ENCODE assay signal across 8 cellular contexts in genomic region chr11:10302294-10302743, GRCh38. TPM values are rescaled to one million over a fixed set of nuclear protein-coding genes. Genes with fewer than 3 reads are reported as not detected.
A peak's percentile ranks its signal among the peaks of the same experiment; 100 is the strongest.
DNase-seq lines count a peak whose midpoint lies in the region; ATAC-seq, FAIRE-seq and TF ChIP-seq lines count a peak whose summit lies in the region.

No MANE protein-coding gene starts in this region.

- peak; percentile 5 for ATAC-seq in left colon

- in situ Hi-C loops in astrocyte of the cerebellum (cut with HindIII; ENCODE audit: low sequenced_read_pairs) = loop anchor here (5.0 kb wide), 2 partner anchors 550 to 685 kb away; no protein-coding TSS in a partner anchor

- H3K27ac ChIP-seq in tibial nerve = peak overlapping the region; percentile 68 to 89 (median 81)

- H3K36me3 Mint-ChIP-seq in activated naive CD4-positive, alpha-beta T cell treated with anti-CD3 and anti-CD28 coated beads, Interleukin-2, amount 50 U/mL, for 24 hours = no peaks in the 10 kb centered on the region

- no peak overlapping the region for H3K27ac Mint-ChIP-seq in activated naive CD4-positive, alpha-beta T cell treated with anti-CD3 and anti-CD28 coated beads, Interleukin-2, amount 50 U/mL, for 24 hours

- DNase-seq in activated naive CD4-positive, alpha-beta T cell treated with anti-CD3 and anti-CD28 coated beads, Interleukin-2, amount 50 U/mL, for 16 hours = no peak
- DNase-seq in astrocyte of the cerebellum (ENCODE audit: low read depth) = no peak
- no peak for DNase-seq in left colon
- no peak for DNase-seq in tibial nerve (ENCODE audit: low spot score in 2 of 2)
- DNase-seq in GF-D8 (lab: John Stamatoyannopoulos, UW) = no peak
- no peak for DNase-seq in NCI-H1417 treated with DMSO at 0.1 percent for 48 hours (lab: John Stamatoyannopoulos, UW)
- DNase-seq in RCC 7860 (ENCODE audit: low spot score) = no peak

- H3K4me1 ChIP-seq in tibial nerve = peaks cover 0 to 38% (median 17%) of the 10 kb centered on the region in 4 donors

- TF ChIP-seq CTCF in astrocyte of the cerebellum (IDR thresholded peaks at IDR 0.05; ENCODE audit: low read depth, low read length, missing control alignments) = no peak
- TF ChIP-seq CTCF in tibial nerve (IDR thresholded peaks at IDR 0.05) = no peak

- TF ChIP-seq POLR2A in tibial nerve (IDR thresholded peaks at IDR 0.05) = no peak

- H3K4me3 ChIP-seq in astrocyte of the cerebellum (ENCODE audit: low read depth, low read length) (peak overlapping the region; percentile 84), tibial nerve (peak overlapping the region; percentile 69 to 84 (median 74))

- H3K9me3 Mint-ChIP-seq in activated naive CD4-positive, alpha-beta T cell treated with anti-CD3 and anti-CD28 coated beads, Interleukin-2, amount 50 U/mL, for 24 hours = no peaks in the 10 kb centered on the region

- peaks cover 51% of the 10 kb centered on the region for H3K4me1 Mint-ChIP-seq in activated naive CD4-positive, alpha-beta T cell treated with anti-CD3 and anti-CD28 coated beads, Interleukin-2, amount 50 U/mL, for 24 hours

- TF ChIP-seq EP300 in tibial nerve (IDR thresholded peaks at IDR 0.05) = no peak

- peak overlapping the region; percentile 98 for H3K4me3 Mint-ChIP-seq in activated naive CD4-positive, alpha-beta T cell treated with anti-CD3 and anti-CD28 coated beads, Interleukin-2, amount 50 U/mL, for 24 hours

- WGBS in tibial nerve, 2 donors = 51 to 52% methylated on average over 12 to 13 of the region's 13 CpGs

- no peaks in the 10 kb centered on the region for H3K36me3 ChIP-seq in tibial nerve

- no peaks in the 10 kb centered on the region for H3K9me3 ChIP-seq in tibial nerve

- H3K27me3 Mint-ChIP-seq in activated naive CD4-positive, alpha-beta T cell treated with anti-CD3 and anti-CD28 coated beads, Interleukin-2, amount 50 U/mL, for 24 hours = peaks cover 12% of the 10 kb centered on the region

- FAIRE-seq in RCC 7860 (lab: Jason Lieb, UNC) = no peak

- intact Hi-C loops in left colon (cut with DNase I, micrococcal nuclease) = no loop called here

- H3K27me3 ChIP-seq in tibial nerve = no peaks in the 10 kb centered on the region

RNA-seq across cellular contexts. Expression of gene ADM, which starts 2.6 kb away (rescaled TPM):
- total RNA-seq in left colon (10 to 100 TPM; 47.1 to 81.7 TPM), tibial nerve (100 to 1,000 TPM; 123 to 420 (median 197) TPM)

RNA-seq across cellular contexts. Expression of gene SBF2, which starts 8.3 kb away (rescaled TPM):
- total RNA-seq in left colon = 10 to 100 TPM; 46.4 to 49.9 TPM
- total RNA-seq in tibial nerve = 100 to 1,000 TPM in 1 of 4 donors, 10 to 100 TPM in 3; 75.0 to 104 (median 86.9) TPM
